8 cellular contexts compared by ENCODE assay signal in the genomic region with DNA sequence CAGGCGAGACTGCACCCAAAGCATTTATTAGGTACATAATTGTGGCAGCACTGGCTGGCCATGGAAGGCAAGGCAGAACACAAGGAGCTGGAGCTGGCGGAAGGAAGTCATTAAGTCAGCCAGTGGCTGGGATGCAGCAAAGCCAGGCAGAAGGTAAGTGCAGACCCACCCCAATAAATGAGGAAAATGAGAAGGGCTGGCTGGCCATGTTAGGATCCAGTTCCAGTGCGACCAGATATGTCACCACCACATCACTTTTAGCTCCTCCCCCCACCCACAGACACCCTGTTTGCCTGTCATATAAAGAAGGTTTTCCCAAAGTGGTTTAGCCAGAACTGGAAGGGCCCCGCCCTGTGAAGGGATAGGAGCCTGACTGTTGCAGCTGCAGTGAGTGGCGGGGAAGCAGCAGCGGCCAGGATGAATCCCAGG. TPM values are rescaled to one million over a fixed set of nuclear protein-coding genes. Genes with fewer than 3 reads are reported as not detected.
A peak's percentile ranks its signal among the peaks of the same experiment; 100 is the strongest.
DNase-seq lines count a peak whose midpoint lies in the region; ATAC-seq, FAIRE-seq and TF ChIP-seq lines count a peak whose summit lies in the region.

A gene (plus strand): TSS at position 328 of the 429 bp plus-strand sequence. CDS start 7,153 bp downstream, outside the sequence.

- H3K27ac ChIP-seq in astrocyte (ENCODE audit: low read depth, low read length) (peak within 1 kb of the TSS; percentile 95), transverse colon (peak within 1 kb of the TSS; percentile 96 to 97 (median 96))

- in situ Hi-C loops in transverse colon (cut with MboI; ENCODE audit: low pct_ligation_motif_present in 1 of 4, low pct_unique_long_range_greater_than_20kb in 1 of 4, low sequenced_read_pairs in 3 of 4): no loop called here

- no peaks in the 10 kb centered on the region for H3K36me3 ChIP-seq in astrocyte (ENCODE audit: insufficient read depth, low read length)
- no peaks in the 10 kb centered on the region for H3K36me3 ChIP-seq in transverse colon

- peaks cover 51% of the 10 kb centered on the region for H3K4me1 Mint-ChIP-seq in activated T-cell treated with anti-CD3 and anti-CD28 coated beads, Interleukin-2, amount 50 U/mL, for 4 hours (ENCODE audit: low read depth)
- H3K4me1 Mint-ChIP-seq in astrocyte (ENCODE audit: low read depth, unreplicated experiment): peaks cover 32% of the 10 kb centered on the region

- H3K36me3 Mint-ChIP-seq in activated T-cell treated with anti-CD3 and anti-CD28 coated beads, Interleukin-2, amount 50 U/mL, for 4 hours (ENCODE audit: insufficient read depth): no peaks in the 10 kb centered on the region
- peaks cover 5% of the 10 kb centered on the region for H3K36me3 Mint-ChIP-seq in astrocyte (ENCODE audit: low read depth, unreplicated experiment)

- TF ChIP-seq POLR2A in lower leg skin (IDR thresholded peaks at IDR 0.05) (no peak), transverse colon (IDR thresholded peaks at IDR 0.05) (peak; percentile 12)

- ATAC-seq in activated T-cell treated with anti-CD3 and anti-CD28 coated beads, Interleukin-2, amount 50 U/mL, for 4 hours: no peak

- intact Hi-C loops in lower leg skin (cut with DNase I; ENCODE audit: low total_unique reads) (no loop called here), transverse colon (cut with DNase I; ENCODE audit: low total_unique reads) (no loop called here)

- H3K27ac Mint-ChIP-seq in astrocyte (ENCODE audit: unreplicated experiment): peak within 1 kb of the TSS; percentile 96

- no peak for DNase-seq in activated T-cell treated with anti-CD3 and anti-CD28 coated beads, Interleukin-2, amount 50 U/mL, for 4 hours
- no peak for DNase-seq in activated T-cell treated with anti-CD3 and anti-CD28 coated beads, Interleukin-2, amount 50 U/mL, for 1 hour
- DNase-seq in astrocyte (ENCODE audit: low read depth): no peak
- DNase-seq in lower leg skin (ENCODE audit: low spot score in 2 of 2): peak in 1 of 2 donors; percentile 71
- DNase-seq in transverse colon: peak; percentile 70
- DNase-seq in OCI-M2 (lab: John Stamatoyannopoulos, UW; ENCODE audit: unreplicated experiment): no peak
- no peak for DNase-seq in stimulated activated naive CD4-positive, alpha-beta T cell (lab: John Stamatoyannopoulos, UW)
- no peak for DNase-seq in globus pallidus (ENCODE audit: low spot score)

- H3K9me3 Mint-ChIP-seq in activated T-cell treated with anti-CD3 and anti-CD28 coated beads, Interleukin-2, amount 50 U/mL, for 4 hours: no peaks in the 10 kb centered on the region
- no peaks in the 10 kb centered on the region for H3K9me3 Mint-ChIP-seq in astrocyte (ENCODE audit: unreplicated experiment)

- H3K27me3 ChIP-seq in astrocyte (ENCODE audit: insufficient read depth, low read length) (no peaks in the 10 kb centered on the region), transverse colon (no peaks in the 10 kb centered on the region)

- WGBS in lower leg skin, 2 donors: 50 to 71% methylated on average over 6 of the region's 6 CpGs
- 54 to 56% methylated on average over 2 to 6 of the region's 6 CpGs for WGBS in transverse colon (ENCODE audit: low coverage in 1 of 2), 2 donors

- peak within 1 kb of the TSS; percentile 57 for H3K4me3 Mint-ChIP-seq in activated T-cell treated with anti-CD3 and anti-CD28 coated beads, Interleukin-2, amount 50 U/mL, for 4 hours
- H3K4me3 Mint-ChIP-seq in astrocyte (ENCODE audit: unreplicated experiment): peak within 1 kb of the TSS; percentile 31

- no peaks in the 10 kb centered on the region for H3K27me3 Mint-ChIP-seq in activated T-cell treated with anti-CD3 and anti-CD28 coated beads, Interleukin-2, amount 50 U/mL, for 4 hours (ENCODE audit: low read depth)
- H3K27me3 Mint-ChIP-seq in astrocyte (ENCODE audit: low read depth, unreplicated experiment): peaks cover 5% of the 10 kb centered on the region

- TF ChIP-seq CTCF in astrocyte (IDR thresholded peaks at IDR 0.05; ENCODE audit: insufficient read depth, low read depth, low read length): no peak
- TF ChIP-seq CTCF in lower leg skin (IDR thresholded peaks at IDR 0.05): no peak
- TF ChIP-seq CTCF in transverse colon (IDR thresholded peaks at IDR 0.05): no peak

- H3K4me1 ChIP-seq in astrocyte (ENCODE audit: insufficient read depth, low read length) (peaks cover 36% of the 10 kb centered on the region), transverse colon (peaks cover 19 to 41% (median 36%) of the 10 kb centered on the region in 4 donors)

- H3K4me3 ChIP-seq in astrocyte (ENCODE audit: insufficient read depth, low read depth, low read length): no peak within 1 kb of the TSS
- no peak within 1 kb of the TSS for H3K4me3 ChIP-seq in lower leg skin (ENCODE audit: low read depth, poor library complexity, severe bottlenecking)
- H3K4me3 ChIP-seq in transverse colon: no peak within 1 kb of the TSS

- H3K4me2 ChIP-seq in astrocyte (ENCODE audit: low read length): peak within 1 kb of the TSS; percentile 99

- TF ChIP-seq EP300 in transverse colon (IDR thresholded peaks at IDR 0.05; ENCODE audit: low read depth): no peak

- H3K79me2 ChIP-seq in astrocyte (ENCODE audit: insufficient read depth, low read length): peaks cover 32% of the 10 kb centered on the region

- H3K9me3 ChIP-seq in astrocyte (ENCODE audit: insufficient read depth, low read depth, low read length): no peaks in the 10 kb centered on the region
- no peaks in the 10 kb centered on the region for H3K9me3 ChIP-seq in transverse colon

- FAIRE-seq in astrocyte (lab: Jason Lieb, UNC): no peak

- peak within 1 kb of the TSS; percentile 18 for H2AFZ ChIP-seq in astrocyte (ENCODE audit: low read depth, low read length)

- peak within 1 kb of the TSS; percentile 80 for H3K9ac ChIP-seq in astrocyte (ENCODE audit: low read length)

- H4K20me1 ChIP-seq in astrocyte (ENCODE audit: insufficient read depth, low read length): no peaks in the 10 kb centered on the region

RNA-seq across cellular contexts. Expression of the gene that starts here (rescaled TPM):
- 100 to 1,000 TPM; 162 to 242 (median 189) TPM for total RNA-seq in activated T-cell treated with anti-CD3 and anti-CD28 coated beads, Interleukin-2, amount 50 U/mL, for 4 hours
- total RNA-seq in astrocyte (122 and 135 TPM in 2 replicates), lower leg skin (100 to 1,000 TPM; 114 to 163 (median 149) TPM), transverse colon (100 to 1,000 TPM in 1 of 4 donors, 10 to 100 TPM in 3; 64.6 to 109 (median 80.6) TPM)
